Comparison of ENCODE assay signal across 8 cellular contexts in genomic region chrX:112642349-112642748, GRCh38. TPM values are rescaled to one million over a fixed set of nuclear protein-coding genes. Genes with fewer than 3 reads are reported as not detected.
DNase-seq lines count a peak whose midpoint lies in the region; ATAC-seq and TF ChIP-seq lines count a peak whose summit lies in the region.

No MANE protein-coding gene starts in this region.

- TF ChIP-seq POLR2A in esophagus muscularis mucosa (IDR thresholded peaks at IDR 0.05; ENCODE audit: low read depth), result no peak

- peak; percentile 1 for DNase-seq in EL
- DNase-seq in H4 (ENCODE audit: low spot score), result peak; percentile 46
- peak; percentile 4 for DNase-seq in NCI-H187 treated with DMSO at 0.1 percent for 48 hours (lab: John Stamatoyannopoulos, UW)
- DNase-seq in esophagus muscularis mucosa (ENCODE audit: extremely low spot score), result no peak
- peak in 1 of 3 donors; percentile 23 for DNase-seq in mucosa of descending colon

- peak; percentile 56 for TF ChIP-seq CTCF in VCaP (conservative IDR thresholded peaks at IDR 0.05)
- peak; percentile 54 to 63 (median 63) for TF ChIP-seq CTCF in esophagus muscularis mucosa (IDR thresholded peaks at IDR 0.05)
- peak; percentile 11 for TF ChIP-seq CTCF in mucosa of descending colon (IDR thresholded peaks at IDR 0.05)

- H3K4me3 ChIP-seq in esophagus muscularis mucosa (no peak overlapping the region), mucosa of descending colon (no peak overlapping the region)

- intact Hi-C loops in esophagus muscularis mucosa (cut with DNase I) (no loop called here), mucosa of descending colon (cut with DNase I, micrococcal nuclease) (no loop called here)

- H3K27me3 ChIP-seq in esophagus muscularis mucosa, result no peaks in the 10 kb centered on the region

- no peaks in the 10 kb centered on the region for H3K36me3 ChIP-seq in esophagus muscularis mucosa
- no peaks in the 10 kb centered on the region for H3K36me3 ChIP-seq in mucosa of descending colon (ENCODE audit: low read depth)

- H3K9me3 ChIP-seq in esophagus muscularis mucosa (no peaks in the 10 kb centered on the region), mucosa of descending colon (no peaks in the 10 kb centered on the region)

- ATAC-seq in mucosa of descending colon (peak; percentile 76), GM21447 (IDR thresholded peaks at IDR 0.05; ENCODE audit: unreplicated experiment) (no peak), HG03108 (IDR thresholded peaks at IDR 0.05; ENCODE audit: unreplicated experiment) (no peak)

- TF ChIP-seq EP300 in esophagus muscularis mucosa (IDR thresholded peaks at IDR 0.05), result no peak

- H3K27ac ChIP-seq in VCaP, result no peak overlapping the region
- H3K27ac ChIP-seq in esophagus muscularis mucosa (replicated peaks in 1 of 4), result no peak overlapping the region

- peaks cover 0 to 1% (median 0%) of the 10 kb centered on the region in 4 donors for H3K4me1 ChIP-seq in esophagus muscularis mucosa
- H3K4me1 ChIP-seq in mucosa of descending colon (ENCODE audit: low read depth), result no peaks in the 10 kb centered on the region

- WGBS in esophagus muscularis mucosa, result 3% methylated on average over 3 of the region's 3 CpGs

RNA-seq across cellular contexts. Expression of gene LHFPL1, which starts 37.4 kb away (rescaled TPM):
- total RNA-seq in H4 (2014; rRNA removed; shearing (Covaris generic)), result 0.43 TPM in 1 of 2 replicates, not detected in the other
- total RNA-seq in esophagus muscularis mucosa (not detected), mucosa of descending colon (under 1 TPM in 2 of 3 donors, not detected in 1; 0.23 to 0.28 TPM)

Comparison
In these comparisons a context has a peak if more than half of its experiments do, and no peak if none do; other contexts are left out.
1. CTCF ChIP-seq: peak in every context shown above with its lines; median percentile 63 in esophagus muscularis mucosa; 56 in VCaP; 11 in mucosa of descending colon.